In genomic region chr13:96460571-96460970, GRCh38 we compare ENCODE assay signal across 20 cellular contexts.
A peak's percentile ranks its signal among the peaks of the same experiment; 100 is the strongest.
DNase-seq lines count a peak whose midpoint lies in the region; ATAC-seq and TF ChIP-seq lines count a peak whose summit lies in the region.
"Had no signal": no experiment of that assay in that cellular context is flagged by ENCODE, and none has a peak within 500 bp of the region (broad histone marks: within the 10 kb centered on the region; RNA-seq: fewer than 3 reads in every experiment).

No MANE protein-coding gene starts in this region.

- TF ChIP-seq EP300 in upper lobe of left lung (IDR thresholded peaks at IDR 0.05), result no peak

- no peak for TF ChIP-seq POLR2A in upper lobe of left lung (IDR thresholded peaks at IDR 0.05)

- no peaks in the 10 kb centered on the region for H3K9me3 ChIP-seq in upper lobe of left lung
- H3K9me3 ChIP-seq: Caco-2, Peyer's patch, prostate gland had no signal

- WGBS in upper lobe of left lung, 2 donors, result 50 to 59% methylated on average over 1 of the region's 1 CpG

- H3K36me3 ChIP-seq in upper lobe of left lung, result no peaks in the 10 kb centered on the region
- H3K36me3 ChIP-seq: Peyer's patch, prostate gland had no signal

- no peak for ATAC-seq in upper lobe of left lung (ENCODE audit: low FRiP score in 2 of 2)

- H3K4me3 ChIP-seq in upper lobe of left lung, result no peak overlapping the region
- H3K4me3 ChIP-seq: Peyer's patch, prostate gland, smooth muscle cell had no signal

- no peak overlapping the region for H3K27ac ChIP-seq in upper lobe of left lung
- H3K27ac ChIP-seq: HL-60, Peyer's patch, prostate gland had no signal

- DNase-seq in HCEC 1CT (peak; percentile 20), NCI-H1105 treated with DMSO at 0.1 percent for 48 hours (lab: John Stamatoyannopoulos, UW) (peak; percentile 83), OCI-M1 (lab: John Stamatoyannopoulos, UW) (peak; percentile 41), foreskin melanocyte (peak; percentile 3), GDM1 (lab: John Stamatoyannopoulos, UW) (no peak), upper lobe of left lung (no peak), DMS53 (lab: John Stamatoyannopoulos, UW) (no peak)
- no peak for DNase-seq in activated naive CD4-positive, alpha-beta T cell treated with Interleukin-2 at 50 U/mL for 16 hours
- DNase-seq: activated CD4-positive, alpha-beta T cell treated with anti-CD3 and anti-CD28 coated beads for 48 hours; activated CD8-positive, alpha-beta memory T cell treated with anti-CD3 and anti-CD28 coated beads, Interleukin-2, amount 50 U/mL, for 48 hours; activated effector memory CD4-positive, alpha-beta T cell treated with anti-CD3 and anti-CD28 coated beads, Interleukin-2, amount 50 U/mL, for 16 hours; amygdala; Caco-2; H9; midbrain; Peyer's patch; stimulated activated CD4-positive, alpha-beta T cell treated with anti-CD3 and anti-CD28 coated beads, Interleukin-4, amount 100 ng/mL, for 4 hours had no signal

- H3K27me3 ChIP-seq in upper lobe of left lung, result no peaks in the 10 kb centered on the region
- H3K27me3 ChIP-seq: Peyer's patch had no signal

- no peak for TF ChIP-seq CTCF in upper lobe of left lung (IDR thresholded peaks at IDR 0.05)

- no peaks in the 10 kb centered on the region for H3K4me1 ChIP-seq in upper lobe of left lung
- H3K4me1 ChIP-seq: Caco-2, Peyer's patch, prostate gland had no signal

Comparison
In these comparisons a context has a peak if more than half of its experiments do, and no peak if none do; other contexts are left out.
1. DNase-seq: peak in HCEC 1CT (single experiment), NCI-H1105 treated with DMSO at 0.1 percent for 48 hours (single experiment), OCI-M1 (single experiment) and foreskin melanocyte (single experiment); none in GDM1 (single experiment), upper lobe of left lung (0 of 2), DMS53 (single experiment) and activated naive CD4-positive, alpha-beta T cell treated with Interleukin-2 at 50 U/mL for 16 hours (single experiment).